In the genomic region with DNA sequence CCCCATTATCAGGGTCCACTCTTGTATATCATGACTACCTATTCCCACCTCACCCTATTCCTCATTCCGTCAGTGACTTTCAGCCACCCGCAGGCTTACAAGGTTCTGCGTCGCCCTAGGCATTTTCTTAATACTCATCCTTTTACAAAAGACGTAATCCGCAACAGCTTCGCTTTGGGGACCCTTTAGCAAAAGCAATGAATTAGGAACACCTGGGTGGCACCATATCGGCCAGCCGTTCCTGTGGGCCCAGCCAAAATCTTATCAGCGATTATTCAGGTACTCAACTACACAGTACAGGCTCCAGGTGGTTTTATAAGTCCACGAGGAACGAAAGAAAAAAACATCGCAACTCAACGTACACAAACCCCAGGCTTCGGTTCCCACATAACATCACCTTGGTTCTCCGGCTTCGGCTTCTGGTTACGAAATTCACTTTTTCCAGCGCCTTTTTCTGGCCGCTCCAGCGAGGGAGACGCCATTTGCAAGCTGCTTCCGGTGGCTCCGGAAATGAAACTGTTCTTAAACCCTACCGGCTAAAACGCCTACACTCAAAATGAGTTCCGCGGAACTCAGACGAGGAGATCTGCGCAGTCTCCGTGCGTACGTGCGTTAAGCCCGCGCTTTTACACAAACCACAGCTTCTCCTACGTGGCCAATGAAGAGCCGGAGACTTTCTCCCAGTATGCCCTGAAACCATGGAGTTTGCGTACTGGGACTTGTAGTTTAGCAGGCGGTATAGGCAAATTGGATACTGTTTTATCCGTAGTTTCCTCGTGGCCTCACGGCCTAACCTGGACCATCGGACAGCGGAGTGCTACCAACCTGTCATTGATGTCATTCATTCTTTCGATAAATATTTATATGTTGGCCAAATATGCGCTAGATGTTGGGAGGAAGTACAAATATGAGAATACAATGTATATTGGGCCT, we compare ENCODE assay signal across 8 cellular contexts. TPM values are rescaled to one million over a fixed set of nuclear protein-coding genes. Genes with fewer than 3 reads are reported as not detected.
DNase-seq lines count a peak whose midpoint lies in the region; ATAC-seq and TF ChIP-seq lines count a peak whose summit lies in the region.

TSS of gene KRR1 (minus strand) at position 494 of the 933 bp plus-strand sequence. CDS start at position 482, 12 bp downstream.

- H3K9me2 ChIP-seq in OCI-LY1 (ENCODE audit: low read depth, low read length), result no peaks in the 10 kb centered on the region

- H3K9me3 ChIP-seq in HUES64 (ENCODE audit: insufficient read depth, low read depth, low read length), result no peaks in the 10 kb centered on the region
- no peaks in the 10 kb centered on the region for H3K9me3 ChIP-seq in OCI-LY1 (ENCODE audit: low read length)

- H3K79me2 ChIP-seq in OCI-LY1 (ENCODE audit: insufficient read depth, low read length), result peaks cover 42% of the 10 kb centered on the region

- H2AFZ ChIP-seq in OCI-LY1 (ENCODE audit: low read length), result peak within 1 kb of the TSS; percentile 98

- 7% methylated on average over 47 of the region's 47 CpGs for WGBS in HUES64

- H4K20me1 ChIP-seq in OCI-LY1 (ENCODE audit: insufficient read depth, low read length), result no peaks in the 10 kb centered on the region

- H3K4me1 ChIP-seq in HUES64 (ENCODE audit: insufficient read depth, low read length) (peaks cover 10% of the 10 kb centered on the region; the same call in 1 of the 2 replicates), OCI-LY1 (ENCODE audit: insufficient read depth, low read length, severe bottlenecking) (peaks cover 24% of the 10 kb centered on the region)

- H3K4me2 ChIP-seq in OCI-LY1 (ENCODE audit: low read length), result peak within 1 kb of the TSS; percentile 84

- H3K27me3 ChIP-seq in HUES64 (ENCODE audit: insufficient read depth, low read length) (no peaks in the 10 kb centered on the region), OCI-LY1 (ENCODE audit: insufficient read depth, low read length) (no peaks in the 10 kb centered on the region)

- DNase-seq in Caki2 (ENCODE audit: low read depth), result peak; percentile 98
- DNase-seq in activated CD8-positive, alpha-beta memory T cell treated with anti-CD3 and anti-CD28 coated beads, Interleukin-2, amount 50 U/mL, for 4 hours, result peak; percentile 83
- peak; percentile 93 for DNase-seq in mesenteric fat pad (ENCODE audit: low spot score)
- peak; percentile 69 for DNase-seq in stimulated activated CD8-positive, alpha-beta memory T cell treated with anti-CD3 and anti-CD28 coated beads, Interleukin-15, amount 100 ng/mL, for 24 hours (ENCODE audit: low read depth)

- H3F3A ChIP-seq in OCI-LY1 (ENCODE audit: insufficient read depth, low read length), result no peaks in the 10 kb centered on the region

- H3K36me3 ChIP-seq in HUES64 (ENCODE audit: insufficient read depth, low read length) (peaks cover 25% of the 10 kb centered on the region), OCI-LY1 (ENCODE audit: insufficient read depth, low read length) (peaks cover 14% of the 10 kb centered on the region; the same call in 1 of the 2 replicates)

- H3K27ac ChIP-seq in HUES64 (ENCODE audit: low read depth, low read length), result peak within 1 kb of the TSS; percentile 29
- H3K27ac ChIP-seq in OCI-LY1 (ENCODE audit: low read depth, low read length, poor library complexity, severe bottlenecking), result no peak within 1 kb of the TSS

- TF ChIP-seq CTCF in OCI-LY1 (IDR thresholded peaks at IDR 0.05; ENCODE audit: low read length), result no peak

- ATAC-seq in GM21447 (IDR thresholded peaks at IDR 0.05; ENCODE audit: unreplicated experiment), result peak; percentile 95

- H3K4me3 ChIP-seq in HUES64 (ENCODE audit: low read length) (peak within 1 kb of the TSS; percentile 86), OCI-LY1 (ENCODE audit: low read depth, low read length, poor library complexity, severe bottlenecking) (peak within 1 kb of the TSS; percentile 86)

- peak within 1 kb of the TSS; percentile 92 for H3K9ac ChIP-seq in HUES64 (ENCODE audit: low read depth, low read length)
- peak within 1 kb of the TSS; percentile 83 for H3K9ac ChIP-seq in OCI-LY1 (ENCODE audit: low read length)

- in situ Hi-C loops in Caki2 (cut with HindIII; ENCODE audit: low pct_unique_long_range_greater_than_20kb, low sequenced_read_pairs), result no loop called here
- in situ Hi-C loops in endometrial microvascular endothelial cells (cut with HindIII; ENCODE audit: inconsistent ontology term, low pct_unique_long_range_greater_than_20kb, low sequenced_read_pairs), result no loop called here

RNA-seq across cellular contexts. Expression of gene KRR1, which starts in this region (rescaled TPM):
- 53.4 and 67.5 TPM in 2 replicates for total RNA-seq in Caki2 (2014; rRNA removed; shearing (Covaris generic); ENCODE audit: low replicate concordance)
- polyA plus RNA-seq in HUES64 (2013, experiment 1 of 2), result 37.1 TPM
- 39.4 TPM for polyA plus RNA-seq in HUES64 (2013, experiment 2 of 2)
- total RNA-seq in endometrial microvascular endothelial cells (ENCODE audit: inconsistent ontology term) (72.2 TPM), mesenteric fat pad (39.8 TPM)
